In genomic region chr1:71743862-71744261, GRCh38 we compare ENCODE assay signal across 20 cellular contexts.
"Had no signal": no experiment of that assay in that cellular context is flagged by ENCODE, and none has a peak within 500 bp of the region (broad histone marks: within the 10 kb centered on the region; RNA-seq: fewer than 3 reads in every experiment).

No MANE protein-coding gene starts in this region.

- H3K27ac ChIP-seq: HL-60, KMS-11, SJSA1, SK-N-MC had no signal

- H3K4me3 ChIP-seq: SJSA1, SK-N-MC had no signal

- H3K27me3 ChIP-seq: SJSA1 had no signal

- FAIRE-seq: HTR-8/SVneo, RCC 7860 had no signal

- H3K36me3 ChIP-seq: SJSA1 had no signal

- H3K4me1 ChIP-seq: SJSA1 had no signal

- DNase-seq: Kasumi-1, MM.1S, NCI-H1092 treated with DMSO at 0.1 percent for 48 hours, NCI-H1930, NCI-H2081, NCI-H2171, NCI-H226, NCI-H446, NCI-H510A, NCI-H526, NCI-H82, Right ventricle myocardium superior, RPMI8226, SIG-M5 had no signal

- H3K9ac ChIP-seq: KMS-11 had no signal

- H3K4me2 ChIP-seq: KMS-11 had no signal

- H3K9me3 ChIP-seq: SJSA1 had no signal
